In the genomic region with DNA sequence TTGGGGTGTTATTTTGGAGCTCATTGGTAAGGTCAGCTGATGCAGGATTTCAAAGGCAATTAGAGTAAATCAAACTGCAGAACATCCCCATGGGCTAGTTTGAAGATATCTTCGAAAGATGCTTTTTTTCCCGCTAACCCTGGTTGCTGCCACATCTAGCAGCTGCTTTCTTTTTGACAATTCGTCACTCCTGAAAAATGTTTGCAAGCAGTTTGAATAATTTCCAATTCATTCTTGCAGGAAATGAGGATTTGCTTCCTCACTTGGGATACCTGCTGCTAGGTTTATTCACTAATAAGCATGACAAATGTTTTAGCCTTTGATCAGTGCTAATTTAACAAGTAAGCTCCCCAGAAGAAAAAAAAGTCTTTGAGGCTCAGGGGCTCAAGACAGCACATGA, we compare ENCODE assay signal across 29 cellular contexts.
DNase-seq lines count a peak whose midpoint lies in the region; FAIRE-seq and TF ChIP-seq lines count a peak whose summit lies in the region.
"Had no signal": no experiment of that assay in that cellular context is flagged by ENCODE, and none has a peak within 500 bp of the region (broad histone marks: within the 10 kb centered on the region; RNA-seq: fewer than 3 reads in every experiment).

No MANE protein-coding gene starts in this region.

- H3K9me3 ChIP-seq in astrocyte (ENCODE audit: insufficient read depth, low read depth, low read length) (no peaks in the 10 kb centered on the region), iPS-20b (ENCODE audit: insufficient read depth, low read depth, low read length) (no peaks in the 10 kb centered on the region), MG63 (no peaks in the 10 kb centered on the region)
- H3K9me3 ChIP-seq: adrenal gland, Peyer's patch, right lobe of liver, tibial nerve had no signal

- H3K27me3 Mint-ChIP-seq in astrocyte (ENCODE audit: low read depth, unreplicated experiment) = no peaks in the 10 kb centered on the region
- H3K27me3 Mint-ChIP-seq: activated naive CD4-positive, alpha-beta T cell treated with anti-CD3 and anti-CD28 coated beads, Interleukin-2, amount 10 ng/mL, durations not matched to agents 7 days and 5 days had no signal

- H3K27me3 ChIP-seq in astrocyte (ENCODE audit: insufficient read depth, low read length) (no peaks in the 10 kb centered on the region), iPS-20b (ENCODE audit: insufficient read depth, low read length) (no peaks in the 10 kb centered on the region), MG63 (no peaks in the 10 kb centered on the region)
- H3K27me3 ChIP-seq: adrenal gland, brain microvascular endothelial cell, dorsolateral prefrontal cortex, Peyer's patch, right lobe of liver, tibial nerve had no signal

- peak overlapping the region; percentile 8 for H3K4me2 ChIP-seq in astrocyte (ENCODE audit: low read length)

- H3K4me1 ChIP-seq in astrocyte (ENCODE audit: insufficient read depth, low read length) = no peaks in the 10 kb centered on the region
- H3K4me1 ChIP-seq in iPS-20b (ENCODE audit: insufficient read depth, low read length) = peaks cover 34% of the 10 kb centered on the region
- H3K4me1 ChIP-seq: adrenal gland, Peyer's patch, right lobe of liver, tibial nerve had no signal

- no peak for FAIRE-seq in astrocyte (lab: Jason Lieb, UNC)
- FAIRE-seq: frontal cortex, islet of Langerhans had no signal

- peak; percentile 16 for DNase-seq in HT1080 (ENCODE audit: low read depth)
- no peak for DNase-seq in astrocyte (ENCODE audit: low read depth)
- DNase-seq in germinal center (ENCODE audit: low spot score) = no peak
- no peak for DNase-seq in MG63
- no peak for DNase-seq in NCI-H524 (lab: John Stamatoyannopoulos, UW)
- DNase-seq in foreskin melanocyte = no peak
- DNase-seq: activated CD8-positive, alpha-beta T cell treated with anti-CD3 and anti-CD28 coated beads, Interleukin-2, amount 10 ng/mL, durations not matched to agents 7 days and 5 days; activated naive CD4-positive, alpha-beta T cell treated with anti-CD3 and anti-CD28 coated beads, Interleukin-2, amount 10 ng/mL, durations not matched to agents 7 days and 5 days; adrenal gland; brain microvascular endothelial cell; COR-L47; DMS53; dorsolateral prefrontal cortex; GDM1; left ventricle myocardium superior; naive B cell; NCI-H1092 treated with DMSO at 0.1 percent for 48 hours; NCI-H187 treated with DMSO at 0.1 percent for 48 hours; NCI-H2171 treated with DMSO at 0.1 percent for 48 hours; NCI-H526 treated with DMSO at 0.1 percent for 48 hours; Peyer's patch; right lobe of liver; SHP77 treated with DMSO at 0.1 percent for 48 hours; stimulated activated CD4-positive, alpha-beta T cell treated with anti-CD3 and anti-CD28 coated beads, Interleukin-4, amount 100 ng/mL, for 24 hours had no signal

- no peaks in the 10 kb centered on the region for H3K9me3 Mint-ChIP-seq in astrocyte (ENCODE audit: unreplicated experiment)
- H3K9me3 Mint-ChIP-seq: activated naive CD4-positive, alpha-beta T cell treated with anti-CD3 and anti-CD28 coated beads, Interleukin-2, amount 10 ng/mL, durations not matched to agents 7 days and 5 days had no signal

- no peaks in the 10 kb centered on the region for H4K20me1 ChIP-seq in astrocyte (ENCODE audit: insufficient read depth, low read length)

- no peaks in the 10 kb centered on the region for H3K4me1 Mint-ChIP-seq in astrocyte (ENCODE audit: low read depth, unreplicated experiment)
- H3K4me1 Mint-ChIP-seq: activated naive CD4-positive, alpha-beta T cell treated with anti-CD3 and anti-CD28 coated beads, Interleukin-2, amount 10 ng/mL, durations not matched to agents 7 days and 5 days; naive B cell had no signal

- H3K27ac ChIP-seq in astrocyte (ENCODE audit: low read depth, low read length) = no peak overlapping the region
- peak overlapping the region; percentile 70 for H3K27ac ChIP-seq in iPS-20b (ENCODE audit: low read length)
- H3K27ac ChIP-seq: adrenal gland, brain microvascular endothelial cell, C4-2B, dorsolateral prefrontal cortex, Peyer's patch, right lobe of liver, tibial nerve had no signal

- no peaks in the 10 kb centered on the region for H3K79me2 ChIP-seq in astrocyte (ENCODE audit: insufficient read depth, low read length)

- no peak overlapping the region for H3K27ac Mint-ChIP-seq in astrocyte (ENCODE audit: unreplicated experiment)
- H3K27ac Mint-ChIP-seq: activated CD8-positive, alpha-beta T cell treated with anti-CD3 and anti-CD28 coated beads, Interleukin-2, amount 10 ng/mL, durations not matched to agents 7 days and 5 days; activated naive CD4-positive, alpha-beta T cell treated with anti-CD3 and anti-CD28 coated beads, Interleukin-2, amount 10 ng/mL, durations not matched to agents 7 days and 5 days; naive B cell had no signal

- peak overlapping the region; percentile 9 for H2AFZ ChIP-seq in astrocyte (ENCODE audit: low read depth, low read length)

- H3K4me3 Mint-ChIP-seq in astrocyte (ENCODE audit: unreplicated experiment) = no peak overlapping the region
- H3K4me3 Mint-ChIP-seq: activated CD8-positive, alpha-beta T cell treated with anti-CD3 and anti-CD28 coated beads, Interleukin-2, amount 10 ng/mL, durations not matched to agents 7 days and 5 days; activated naive CD4-positive, alpha-beta T cell treated with anti-CD3 and anti-CD28 coated beads, Interleukin-2, amount 10 ng/mL, durations not matched to agents 7 days and 5 days; naive B cell had no signal

- H3K36me3 ChIP-seq in astrocyte (ENCODE audit: insufficient read depth, low read length) (no peaks in the 10 kb centered on the region), iPS-20b (ENCODE audit: insufficient read depth, low read depth, low read length) (no peaks in the 10 kb centered on the region), MG63 (no peaks in the 10 kb centered on the region)
- H3K36me3 ChIP-seq: adrenal gland, brain microvascular endothelial cell, Peyer's patch, right lobe of liver, tibial nerve had no signal

- no peak overlapping the region for H3K9ac ChIP-seq in astrocyte (ENCODE audit: low read length)
- H3K9ac ChIP-seq in iPS-20b (ENCODE audit: low read depth, low read length) = peak overlapping the region; percentile 66

- H3K36me3 Mint-ChIP-seq in astrocyte (ENCODE audit: low read depth, unreplicated experiment) = no peaks in the 10 kb centered on the region
- H3K36me3 Mint-ChIP-seq: activated naive CD4-positive, alpha-beta T cell treated with anti-CD3 and anti-CD28 coated beads, Interleukin-2, amount 10 ng/mL, durations not matched to agents 7 days and 5 days; naive B cell had no signal

- H3K4me3 ChIP-seq in astrocyte (ENCODE audit: insufficient read depth, low read depth, low read length) (no peak overlapping the region), iPS-20b (ENCODE audit: low read length) (peak overlapping the region; percentile 43; the same call in 1 of the 2 replicates), MG63 (no peak overlapping the region)
- H3K4me3 ChIP-seq: adrenal gland, dorsolateral prefrontal cortex, Peyer's patch, right lobe of liver, tibial nerve had no signal

- no peak for TF ChIP-seq CTCF in astrocyte (IDR thresholded peaks at IDR 0.05; ENCODE audit: insufficient read depth, low read depth, low read length)
